In genomic region chr17:35448214-35448898, GRCh38 we compare ENCODE assay signal across 8 cellular contexts. TPM values are rescaled to one million over a fixed set of nuclear protein-coding genes. Genes with fewer than 3 reads are reported as not detected.
DNase-seq lines count a peak whose midpoint lies in the region; ATAC-seq and TF ChIP-seq lines count a peak whose summit lies in the region.

Gene SLFN13, minus strand, starts transcription at chr17:35448766. Its CDS starts 3,086 bp downstream, at chr17:35445680.

- H4K20me1 ChIP-seq in OCI-LY3 (ENCODE audit: insufficient read depth, low read length): no peaks in the 10 kb centered on the region

- no peaks in the 10 kb centered on the region for H3K79me2 ChIP-seq in ACC112 (ENCODE audit: control insufficient read depth, insufficient read depth, low read length, unreplicated experiment)
- no peaks in the 10 kb centered on the region; the same call in 1 of the 2 replicates for H3K79me2 ChIP-seq in OCI-LY3 (ENCODE audit: low read length)

- H3K36me3 ChIP-seq in ACC112 (ENCODE audit: insufficient read depth, low read length) (no peaks in the 10 kb centered on the region), OCI-LY3 (replicated peaks; ENCODE audit: low read depth, low read length) (no peaks in the 10 kb centered on the region), thyroid gland (no peaks in the 10 kb centered on the region)

- peak within 1 kb of the TSS; percentile 88 for H3K9ac ChIP-seq in OCI-LY3 (ENCODE audit: low read length)

- ATAC-seq in HG03175 (IDR thresholded peaks at IDR 0.05; ENCODE audit: unreplicated experiment) (peak; percentile 62), foreskin keratinocyte (peak; percentile 92), omental fat pad (ENCODE audit: low FRiP score) (peak; percentile 95)

- H3K4me1 ChIP-seq in ACC112 (ENCODE audit: control insufficient read depth, insufficient read depth, low read length, unreplicated experiment): peaks cover 6% of the 10 kb centered on the region
- H3K4me1 ChIP-seq in OCI-LY3 (ENCODE audit: low read length): peaks cover 13% of the 10 kb centered on the region
- no peaks in the 10 kb centered on the region for H3K4me1 ChIP-seq in foreskin keratinocyte
- H3K4me1 ChIP-seq in thyroid gland: peaks cover 9 to 11% of the 10 kb centered on the region in 2 donors

- 0% methylated on average over 17 to 32 of the region's 44 CpGs for WGBS in thyroid gland, 2 donors

- H3K27ac ChIP-seq in ACC112 (ENCODE audit: low read depth, low read length) (no peak within 1 kb of the TSS), OCI-LY3 (ENCODE audit: low read length) (peak within 1 kb of the TSS; percentile 58), foreskin keratinocyte (no peak within 1 kb of the TSS), thyroid gland (peak within 1 kb of the TSS; percentile 46 to 84 (median 69))

- intact Hi-C loops in thyroid gland (cut with DNase I): no loop called here

- TF ChIP-seq CTCF in OCI-LY3 (IDR thresholded peaks at IDR 0.05; ENCODE audit: low read depth, low read length) (no peak), foreskin keratinocyte (conservative IDR thresholded peaks at IDR 0.05) (no peak), omental fat pad (IDR thresholded peaks at IDR 0.05) (no peak), thyroid gland (IDR thresholded peaks at IDR 0.05) (no peak)

- H3K9me3 ChIP-seq in OCI-LY3 (ENCODE audit: insufficient read depth, low read length): no peaks in the 10 kb centered on the region
- H3K9me3 ChIP-seq in thyroid gland: no peaks in the 10 kb centered on the region

- DNase-seq in activated T-cell treated with anti-CD3 and anti-CD28 coated beads, Interleukin-2, amount 50 U/mL, for 48 hours: peak; percentile 96
- DNase-seq in foreskin keratinocyte (peak; percentile 40 to 52), omental fat pad (ENCODE audit: low spot score) (peak; percentile 63), thyroid gland (peak; percentile 91 to 95)

- peak within 1 kb of the TSS; percentile 79 for H3K4me3 ChIP-seq in ACC112 (ENCODE audit: low read depth, low read length)
- peak within 1 kb of the TSS; percentile 85 for H3K4me3 ChIP-seq in OCI-LY3 (ENCODE audit: low read length)
- peak within 1 kb of the TSS; percentile 21 to 68 (median 61) for H3K4me3 ChIP-seq in thyroid gland (replicated peaks in 1 of 3)

- H3K27me3 ChIP-seq in ACC112 (ENCODE audit: insufficient read depth, low read length) (no peaks in the 10 kb centered on the region), OCI-LY3 (ENCODE audit: low read depth, low read length) (no peaks in the 10 kb centered on the region), foreskin keratinocyte (peaks cover 76% of the 10 kb centered on the region), thyroid gland (no peaks in the 10 kb centered on the region)

- peak within 1 kb of the TSS; percentile 87 for H2AFZ ChIP-seq in ACC112 (ENCODE audit: low read length, unreplicated experiment)
- H2AFZ ChIP-seq in OCI-LY3 (ENCODE audit: low read depth, low read length): peak within 1 kb of the TSS; percentile 99

- in situ Hi-C loops in GM18951 (cut with MboI; ENCODE audit: low sequenced_read_pairs, unreplicated experiment): no loop called here

- H3K4me2 ChIP-seq in OCI-LY3 (ENCODE audit: low read length): peak within 1 kb of the TSS; percentile 89

- TF ChIP-seq POLR2A in GM18951 (IDR thresholded peaks at IDR 0.05; ENCODE audit: extremely low read depth, insufficient read depth, insufficient read length): peak; percentile 69
- TF ChIP-seq POLR2A in thyroid gland (IDR thresholded peaks at IDR 0.05): peak in 1 of 2 donors; percentile 76

RNA-seq across cellular contexts. Expression of gene SLFN13, which starts in this region (rescaled TPM):
- total RNA-seq in foreskin keratinocyte (2.8 and 3.7 TPM in 2 replicates), omental fat pad (10 to 100 TPM in 1 of 4 donors, 1 to 10 TPM in 3; 5.9 to 20.3 (median 7.4) TPM), thyroid gland (10 to 100 TPM; 13.6 to 31.8 (median 17.9) TPM)
- 1.1 and 1.3 TPM in 2 replicates for polyA plus RNA-seq in foreskin keratinocyte

Comparison
In these comparisons a context has a peak if more than half of its experiments do, and no peak if none do; other contexts are left out.
1. H3K27ac ChIP-seq: peak in OCI-LY3 (single experiment) and thyroid gland (3 of 3); none in ACC112 (single experiment) and foreskin keratinocyte (single experiment).
2. DNase-seq: peak in every context shown above with its lines; median percentile 96 in activated T-cell treated with anti-CD3 and anti-CD28 coated beads, Interleukin-2, amount 50 U/mL, for 48 hours; 93 in thyroid gland; 63 in omental fat pad; 46 in foreskin keratinocyte.
3. Peak in every context shown above with its lines, with median percentiles within 50 percentile points of each other: H3K4me3 ChIP-seq and ATAC-seq.